ENCODE assay signal across 17 cellular contexts in genomic region chr4:134328741-134329140, GRCh38.
"Had no signal": no experiment of that assay in that cellular context is flagged by ENCODE, and none has a peak within 500 bp of the region (broad histone marks: within the 10 kb centered on the region; RNA-seq: fewer than 3 reads in every experiment).

No MANE protein-coding gene starts in this region.

- H3K4me3 Mint-ChIP-seq: activated CD4-positive, alpha-beta memory T cell treated with anti-CD3 and anti-CD28 coated beads, Interleukin-2, amount 10 ng/mL, durations not matched to agents 7 days and 5 days; activated CD4-positive, alpha-beta T cell treated with anti-CD3 and anti-CD28 coated beads for 36 hours; activated T-cell treated with anti-CD3 and anti-CD28 coated beads, Interleukin-2, amount 50 U/mL, for 72 hours; memory B cell; nephron progenitor cell had no signal

- H3K9me3 ChIP-seq: ovary had no signal

- H3K4me1 ChIP-seq: left lung had no signal

- H3K27ac ChIP-seq: left lung, ovary had no signal

- H3K36me3 Mint-ChIP-seq: memory B cell had no signal

- H3K4me3 ChIP-seq: left lung, ovary had no signal

- H3K27ac Mint-ChIP-seq: activated CD4-positive, alpha-beta memory T cell treated with anti-CD3 and anti-CD28 coated beads, Interleukin-2, amount 10 ng/mL, durations not matched to agents 7 days and 5 days; activated CD4-positive, alpha-beta T cell treated with anti-CD3 and anti-CD28 coated beads for 36 hours; activated T-cell treated with anti-CD3 and anti-CD28 coated beads, Interleukin-2, amount 50 U/mL, for 72 hours; memory B cell; nephron progenitor cell had no signal

- H3K27me3 ChIP-seq: left lung, ovary had no signal

- H3K36me3 ChIP-seq: left lung, ovary had no signal

- ATAC-seq: activated CD4-positive, alpha-beta T cell treated with anti-CD3 and anti-CD28 coated beads for 36 hours; activated T-cell treated with anti-CD3 and anti-CD28 coated beads, Interleukin-2, amount 50 U/mL, for 72 hours; left lung had no signal

- DNase-seq: activated CD4-positive, alpha-beta memory T cell treated with anti-CD3 and anti-CD28 coated beads, Interleukin-2, amount 10 ng/mL, durations not matched to agents 7 days and 5 days; activated CD4-positive, alpha-beta T cell treated with anti-CD3 and anti-CD28 coated beads for 36 hours; activated T-cell treated with anti-CD3 and anti-CD28 coated beads, Interleukin-2, amount 50 U/mL, for 72 hours; foreskin melanocyte; head of caudate nucleus; nephron progenitor cell; ovary; stimulated activated CD4-positive, alpha-beta T cell treated with anti-CD3 and anti-CD28 coated beads, Interleukin-12 subunit alpha, Interleukin-12 subunit beta, amount 100 ng/mL, for 4 hours; stimulated activated CD4-positive, alpha-beta T cell treated with anti-CD3 and anti-CD28 coated beads, Interleukin-2, amount 100 ng/mL, for 48 hours; stimulated activated naive CD4-positive, alpha-beta T cell treated with Interleukin-2 at 50 U/mL for 16 hours; T-helper 9 cell; trophoblast cell had no signal

- H3K27me3 Mint-ChIP-seq: activated CD4-positive, alpha-beta memory T cell treated with anti-CD3 and anti-CD28 coated beads, Interleukin-2, amount 10 ng/mL, durations not matched to agents 7 days and 5 days; activated CD4-positive, alpha-beta T cell treated with anti-CD3 and anti-CD28 coated beads for 36 hours; memory B cell had no signal

- FAIRE-seq: astrocyte, endothelial cell of umbilical vein, islet of Langerhans had no signal

- H3K4me1 Mint-ChIP-seq: activated CD4-positive, alpha-beta memory T cell treated with anti-CD3 and anti-CD28 coated beads, Interleukin-2, amount 10 ng/mL, durations not matched to agents 7 days and 5 days; activated CD4-positive, alpha-beta T cell treated with anti-CD3 and anti-CD28 coated beads for 36 hours; memory B cell; nephron progenitor cell had no signal
